17 cellular contexts compared by ENCODE assay signal in genomic region chr15:61396235-61396927, GRCh38.
"Had no signal": no experiment of that assay in that cellular context is flagged by ENCODE, and none has a peak within 500 bp of the region (broad histone marks: within the 10 kb centered on the region; RNA-seq: fewer than 3 reads in every experiment).

No MANE protein-coding gene starts in this region.

- DNase-seq: effector CD4-positive, alpha-beta T cell; endodermal cell; erythroblast; heart right ventricle; kidney glomerular epithelial cell; left lung; lower lobe of right lung; naive thymus-derived CD4-positive, alpha-beta T cell; nephron progenitor cell; sigmoid colon; stimulated activated CD4-positive, alpha-beta T cell treated with anti-CD3 and anti-CD28 coated beads, Interleukin-2, amount 100 ng/mL, for 48 hours; stimulated activated naive CD4-positive, alpha-beta T cell treated with Interleukin-2 at 50 U/mL for 16 hours; upper lobe of right lung had no signal

- ATAC-seq: heart right ventricle; left lung; lower lobe of right lung; naive thymus-derived CD4-positive, alpha-beta T cell; upper lobe of right lung had no signal

- H3K9me3 ChIP-seq: lower lobe of right lung, sigmoid colon, upper lobe of right lung, vagina had no signal

- H3K4me1 ChIP-seq: left lung, lower lobe of right lung, upper lobe of right lung, vagina had no signal

- H3K4me3 ChIP-seq: coronary artery, heart right ventricle, left lung, lower lobe of right lung, sigmoid colon, smooth muscle cell, upper lobe of right lung, vagina had no signal

- H3K27me3 ChIP-seq: heart right ventricle, left lung, neutrophil, sigmoid colon, upper lobe of right lung, vagina had no signal

- H3K36me3 ChIP-seq: heart right ventricle, left lung, lower lobe of right lung, neutrophil, sigmoid colon, upper lobe of right lung, vagina had no signal

- H3K27ac ChIP-seq: coronary artery, heart right ventricle, left lung, lower lobe of right lung, neutrophil, sigmoid colon, upper lobe of right lung, vagina had no signal
